ENCODE assay signal across 8 cellular contexts in genomic region chr15:50354838-50355611, GRCh38. TPM values are rescaled to one million over a fixed set of nuclear protein-coding genes. Genes with fewer than 3 reads are reported as not detected.
DNase-seq lines count a peak whose midpoint lies in the region; ATAC-seq lines count a peak whose summit lies in the region.

Gene GABPB1, minus strand, starts transcription at chr15:50355198. Its CDS starts 45,400 bp downstream, at chr15:50309798.

- no peaks in the 10 kb centered on the region for H3K9me3 ChIP-seq in Karpas-422 (ENCODE audit: low read length)
- H3K9me3 ChIP-seq in naive thymus-derived CD4-positive, alpha-beta T cell (ENCODE audit: control insufficient read depth in 2 of 3, low read length in 3 of 3), result no peaks in the 10 kb centered on the region

- peaks cover 28% of the 10 kb centered on the region for H3K36me3 ChIP-seq in Karpas-422 (ENCODE audit: insufficient read depth, low read length)
- H3K36me3 ChIP-seq in naive thymus-derived CD4-positive, alpha-beta T cell (ENCODE audit: control insufficient read depth in 2 of 3, insufficient read depth in 3 of 3, low read length in 3 of 3), result peaks cover 0 to 15% (median 0%) of the 10 kb centered on the region in 3 experiments

- peaks cover 78% of the 10 kb centered on the region for H3K79me2 ChIP-seq in Karpas-422 (ENCODE audit: low read length)

- peaks cover 3 to 42% (median 18%) of the 10 kb centered on the region in 5 donors for H3K36me3 Mint-ChIP-seq in naive thymus-derived CD4-positive, alpha-beta T cell
- H3K36me3 Mint-ChIP-seq in stimulated activated memory B cell treated with anti-CD40 and anti-IgM and Interleukin-4, amounts not matched to agents 10 μg/mL and 1 μg/mL and 100 μg/mL, for 72 hours, result peaks cover 41% of the 10 kb centered on the region

- CTCF ChIA-PET in naive thymus-derived CD4-positive, alpha-beta T cell (lab: Charles Lee), result interaction anchor here (1.0 kb wide), 1 partner anchor 70 kb away, joined by 4 read pairs; the partner anchor contains the start of gene USP8

- H3K9me2 ChIP-seq in Karpas-422 (replicated peaks; ENCODE audit: insufficient read depth, low read length), result no peaks in the 10 kb centered on the region

- peak within 1 kb of the TSS; percentile 57; the same call in 1 of the 2 replicates for H2AFZ ChIP-seq in Karpas-422 (ENCODE audit: low read length)

- peaks cover 49% of the 10 kb centered on the region for H3K4me1 ChIP-seq in Karpas-422 (ENCODE audit: low read length)
- peaks cover 38 to 47% of the 10 kb centered on the region in 2 donors for H3K4me1 ChIP-seq in naive thymus-derived CD4-positive, alpha-beta T cell (ENCODE audit: control insufficient read depth in 2 of 2, insufficient read depth in 2 of 2, low read length in 2 of 2)

- DNase-seq in DMS114 treated with DMSO at 0.1 percent for 48 hours (lab: John Stamatoyannopoulos, UW; ENCODE audit: unreplicated experiment) (peak; percentile 92), Karpas-422 (peak; percentile 95), RPMI8226 (peak; percentile 96), fibroblast of gingiva (ENCODE audit: low read depth) (peak; percentile 98)
- DNase-seq in activated T-helper 1 cell treated with anti-CD3 and anti-CD28 coated beads, Interleukin-2, amount 50 U/mL, for 16 hours (ENCODE audit: low read depth in 1 of 2, low spot score in 1 of 2), result peak; percentile 75 to 86
- peak; percentile 85 to 93 (median 91) for DNase-seq in naive thymus-derived CD4-positive, alpha-beta T cell

- H3K27ac ChIP-seq in Karpas-422 (ENCODE audit: low read length), result peak within 1 kb of the TSS; percentile 84
- H3K27ac ChIP-seq in naive thymus-derived CD4-positive, alpha-beta T cell (ENCODE audit: low read depth, low read length), result peak within 1 kb of the TSS; percentile 97

- POLR2A ChIA-PET in naive thymus-derived CD4-positive, alpha-beta T cell (lab: Charles Lee), result interaction anchor here (0.5 to 9.1 kb wide), 30 partner anchors 8 to 1551 kb away, joined by 3 to 115 read pairs (median 4); partner anchors contain the start of genes CEP152, COPS2, DTWD1 and EID1

- peak within 1 kb of the TSS; percentile 97 for H3K9ac ChIP-seq in Karpas-422 (ENCODE audit: low read length)

- H3K9me3 Mint-ChIP-seq in naive thymus-derived CD4-positive, alpha-beta T cell, result peaks cover 0 to 22% (median 0%) of the 10 kb centered on the region in 11 donors
- H3K9me3 Mint-ChIP-seq in stimulated activated memory B cell treated with anti-CD40 and anti-IgM and Interleukin-4, amounts not matched to agents 10 μg/mL and 1 μg/mL and 100 μg/mL, for 72 hours, result no peaks in the 10 kb centered on the region

- peak within 1 kb of the TSS; percentile 90 for H3K4me3 ChIP-seq in Karpas-422 (ENCODE audit: low read length)
- peak within 1 kb of the TSS; percentile 83 for H3K4me3 ChIP-seq in naive thymus-derived CD4-positive, alpha-beta T cell (ENCODE audit: low read length)

- no peaks in the 10 kb centered on the region for H3K27me3 ChIP-seq in Karpas-422 (ENCODE audit: low read length)
- H3K27me3 ChIP-seq in naive thymus-derived CD4-positive, alpha-beta T cell (ENCODE audit: control insufficient read depth in 2 of 2, insufficient read depth in 2 of 2, low read length in 2 of 2), result no peaks in the 10 kb centered on the region

- peak within 1 kb of the TSS; percentile 98 to 100 (median 99) for H3K27ac Mint-ChIP-seq in naive thymus-derived CD4-positive, alpha-beta T cell
- peak within 1 kb of the TSS; percentile 99 for H3K27ac Mint-ChIP-seq in stimulated activated memory B cell treated with anti-CD40 and anti-IgM and Interleukin-4, amounts not matched to agents 10 μg/mL and 1 μg/mL and 100 μg/mL, for 72 hours

- intact Hi-C loops in naive thymus-derived CD4-positive, alpha-beta T cell (cut with micrococcal nuclease), result loop anchor here (1.0 to 10.0 kb wide), 21 partner anchors 36 to 1544 kb away; partner anchors contain the start of genes COPS2 (in 2 of the 2), EID1 (in 2 of the 2), FAM227B (in 2 of the 2) and GALK2 (in 2 of the 2)

- peak; percentile 51 for ATAC-seq in GM21723 (IDR thresholded peaks at IDR 0.05; ENCODE audit: unreplicated experiment)
- ATAC-seq in naive thymus-derived CD4-positive, alpha-beta T cell, result peak; percentile 69
- ATAC-seq in stimulated activated memory B cell treated with anti-CD40 and anti-IgM and Interleukin-4, amounts not matched to agents 10 μg/mL and 1 μg/mL and 100 μg/mL, for 72 hours, result peak; percentile 81

- peak within 1 kb of the TSS; percentile 91 for H3K4me2 ChIP-seq in Karpas-422 (ENCODE audit: low read depth, low read length, poor library complexity, severe bottlenecking)

- H3K4me3 Mint-ChIP-seq in naive thymus-derived CD4-positive, alpha-beta T cell, result peak within 1 kb of the TSS; percentile 83 to 99 (median 98)
- H3K4me3 Mint-ChIP-seq in stimulated activated memory B cell treated with anti-CD40 and anti-IgM and Interleukin-4, amounts not matched to agents 10 μg/mL and 1 μg/mL and 100 μg/mL, for 72 hours, result peak within 1 kb of the TSS; percentile 95

- no peaks in the 10 kb centered on the region; the same call in 1 of the 2 replicates for H4K20me1 ChIP-seq in Karpas-422 (ENCODE audit: insufficient read depth, low read depth, low read length)

- H3K4me1 Mint-ChIP-seq in naive thymus-derived CD4-positive, alpha-beta T cell, result peaks cover 38 to 71% (median 55%) of the 10 kb centered on the region in 7 donors
- H3K4me1 Mint-ChIP-seq in stimulated activated memory B cell treated with anti-CD40 and anti-IgM and Interleukin-4, amounts not matched to agents 10 μg/mL and 1 μg/mL and 100 μg/mL, for 72 hours, result peaks cover 52% of the 10 kb centered on the region

- H3K27me3 Mint-ChIP-seq in naive thymus-derived CD4-positive, alpha-beta T cell, result peaks cover 0 to 12% (median 0%) of the 10 kb centered on the region in 5 donors
- H3K27me3 Mint-ChIP-seq in stimulated activated memory B cell treated with anti-CD40 and anti-IgM and Interleukin-4, amounts not matched to agents 10 μg/mL and 1 μg/mL and 100 μg/mL, for 72 hours, result no peaks in the 10 kb centered on the region

RNA-seq across cellular contexts. Expression of gene GABPB1, which starts in this region (rescaled TPM):
- 30.4 and 38.2 TPM in 2 replicates for total RNA-seq in Karpas-422 (2014; rRNA removed; shearing (Covaris generic); ENCODE audit: low replicate concordance)
- total RNA-seq in naive thymus-derived CD4-positive, alpha-beta T cell, result 10 to 100 TPM; 14.7 to 42.7 (median 16.8) TPM
- 10 to 100 TPM; 21.6 to 29.6 TPM for polyA plus RNA-seq in naive thymus-derived CD4-positive, alpha-beta T cell

Comparison
In these comparisons a context has a peak if more than half of its experiments do, and no peak if none do; other contexts are left out.
1. Peak in every context shown above with its lines: DNase-seq, ATAC-seq, H3K4me3 ChIP-seq and H3K27ac ChIP-seq.